ENCODE assay signal across 14 cellular contexts in the genomic region with DNA sequence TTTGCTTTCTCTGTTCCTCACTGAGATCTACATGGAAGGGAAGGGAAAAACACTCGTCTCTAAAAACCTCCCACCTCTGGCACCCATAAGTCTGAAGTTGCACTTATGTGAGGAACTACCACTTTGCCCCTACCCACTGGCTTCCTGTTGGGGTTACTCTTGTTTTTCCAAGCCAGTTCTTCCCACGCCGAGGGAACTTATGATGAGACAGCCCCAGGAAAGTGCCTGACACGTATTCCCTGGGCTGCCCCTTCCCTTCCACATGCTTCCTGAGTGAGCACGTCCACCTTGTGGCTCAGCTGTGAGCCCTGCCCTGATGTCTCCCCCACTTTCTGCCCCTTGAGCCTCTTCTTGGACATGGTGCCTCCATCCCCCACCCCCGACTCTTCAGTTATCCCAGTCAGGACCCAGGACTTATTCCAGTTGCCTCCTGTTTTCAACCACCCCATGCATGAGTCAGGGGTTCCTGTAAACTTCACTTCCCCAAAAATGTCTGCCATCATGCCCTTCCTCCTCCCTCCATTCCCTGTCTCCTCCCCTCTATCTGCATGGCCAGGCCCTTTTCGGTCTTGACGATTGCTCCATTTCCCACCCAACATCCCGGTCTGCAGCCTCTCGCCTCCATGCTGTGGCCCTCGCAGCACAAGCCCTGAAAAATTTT. TPM values are rescaled to one million over a fixed set of nuclear protein-coding genes. Genes with fewer than 3 reads are reported as not detected.
A peak's percentile ranks its signal among the peaks of the same experiment; 100 is the strongest.
DNase-seq lines count a peak whose midpoint lies in the region; ATAC-seq, FAIRE-seq and TF ChIP-seq lines count a peak whose summit lies in the region.
"Had no signal": no experiment of that assay in that cellular context is flagged by ENCODE, and none has a peak within 500 bp of the region (broad histone marks: within the 10 kb centered on the region; RNA-seq: fewer than 3 reads in every experiment).

No MANE protein-coding gene starts in this region.

- BruUV-seq in endothelial cell of umbilical vein (replicated peaks; lab: Mats Ljungman, UMichigan), result no TSS peak

- intact Hi-C loops in CD4-positive, alpha-beta T cell (cut with DNase I, micrococcal nuclease), result loop anchor here in 1 of 2 experiments (5.0 kb wide), 1 partner anchor 40 kb away; no protein-coding TSS in a partner anchor
- intact Hi-C loops in endothelial cell of umbilical vein (cut with micrococcal nuclease), result no loop called here

- H3K9ac ChIP-seq in endothelial cell of umbilical vein (replicated peaks; ENCODE audit: extremely low read depth, insufficient read depth, low read length), result no peak overlapping the region
- H3K9ac ChIP-seq in neural progenitor cell, result no peak overlapping the region
- no peak overlapping the region for H3K9ac ChIP-seq in MM.1S (ENCODE audit: low read length)

- dilution Hi-C loops in endothelial cell of umbilical vein (cut with MboI; ENCODE audit: extremely low pct_ligation_motif_present, low sequenced_read_pairs), result no loop called here

- DNase-seq in CD4-positive, alpha-beta T cell, result no peak
- peak; percentile 92 for DNase-seq in NB4 (ENCODE audit: low read depth)
- no peak for DNase-seq in endothelial cell of umbilical vein (ENCODE audit: low read depth, low spot score)
- no peak for DNase-seq in neural progenitor cell (ENCODE audit: low spot score)
- DNase-seq in MM.1S, result no peak
- no peak for DNase-seq in hippocampal formation (lab: John Stamatoyannopoulos, UW)
- no peak for DNase-seq in GM19240 (ENCODE audit: insufficient read length, low spot score)
- DNase-seq: NCI-H187; stimulated activated CD4-positive, alpha-beta T cell treated with anti-CD3 and anti-CD28 coated beads, Interleukin-4, amount 100 ng/mL, for 1 hour had no signal

- CTCF ChIA-PET in CD4-positive, alpha-beta T cell (lab: Charles Lee), result interaction anchor here (0.5 kb wide), 1 partner anchor 332 kb away, joined by 3 read pairs; no protein-coding TSS in a partner anchor
- CTCF ChIA-PET in endothelial cell of umbilical vein (lab: Charles Lee), result no interaction called here

- H2AFZ ChIP-seq in endothelial cell of umbilical vein (ENCODE audit: low read depth, low read length), result peak overlapping the region; percentile 34
- H2AFZ ChIP-seq in neural progenitor cell (replicated peaks), result no peak overlapping the region
- no peak overlapping the region for H2AFZ ChIP-seq in MM.1S (ENCODE audit: low read length)

- no peaks in the 10 kb centered on the region for H3K9me3 Mint-ChIP-seq in CD4-positive, alpha-beta T cell
- H3K9me3 Mint-ChIP-seq in neural progenitor cell, result peaks cover 4% of the 10 kb centered on the region

- no peak overlapping the region for H3K27ac ChIP-seq in CD4-positive, alpha-beta T cell (ENCODE audit: low read depth, low read length)
- H3K27ac ChIP-seq in endothelial cell of umbilical vein (ENCODE audit: insufficient read depth, low read depth, low read length) (no peak overlapping the region), neural progenitor cell (no peak overlapping the region), MM.1S (ENCODE audit: low read length) (no peak overlapping the region)

- no peaks in the 10 kb centered on the region for H3F3A ChIP-seq in neural progenitor cell (ENCODE audit: low read depth)
- no peaks in the 10 kb centered on the region for H3F3A ChIP-seq in MM.1S (ENCODE audit: insufficient read depth, low read length)

- H3K36me3 ChIP-seq in endothelial cell of umbilical vein (ENCODE audit: control insufficient read depth in 2 of 2, extremely low read depth in 1 of 2, insufficient read depth in 2 of 2, low read length in 2 of 2) (no peaks in the 10 kb centered on the region), neural progenitor cell (no peaks in the 10 kb centered on the region), MM.1S (replicated peaks; ENCODE audit: insufficient read depth, low read length) (no peaks in the 10 kb centered on the region)

- H3K4me3 ChIP-seq in NB4 (ENCODE audit: low read depth, low read length) (peak overlapping the region; percentile 6), endothelial cell of umbilical vein (replicated peaks in 1 of 3; ENCODE audit: insufficient read depth in 1 of 3, low read depth in 1 of 3, low read length in 3 of 3) (no peak overlapping the region), neural progenitor cell (no peak overlapping the region), MM.1S (ENCODE audit: low read length) (no peak overlapping the region)

- H3K27me3 Mint-ChIP-seq in CD4-positive, alpha-beta T cell, result peaks cover 6% of the 10 kb centered on the region
- H3K27me3 Mint-ChIP-seq in neural progenitor cell (ENCODE audit: insufficient read depth, low read depth), result peaks cover 4% of the 10 kb centered on the region

- no peaks in the 10 kb centered on the region for H3K9me1 ChIP-seq in endothelial cell of umbilical vein (replicated peaks; ENCODE audit: control insufficient read depth, extremely low read depth, insufficient read depth, low read length)

- no peak for TF ChIP-seq CTCF in CD4-positive, alpha-beta T cell (IDR thresholded peaks at IDR 0.05)
- no peak for TF ChIP-seq CTCF in NB4 (IDR thresholded peaks at IDR 0.05; ENCODE audit: low read depth, low read length)
- TF ChIP-seq CTCF in endothelial cell of umbilical vein (IDR thresholded peaks at IDR 0.05; ENCODE audit: extremely low read depth in 1 of 2, insufficient read depth in 1 of 2, low read depth in 1 of 2, low read length in 2 of 2), result no peak
- no peak for TF ChIP-seq CTCF in neural progenitor cell (IDR thresholded peaks at IDR 0.05)
- no peak for TF ChIP-seq CTCF in MM.1S (IDR thresholded peaks at IDR 0.05; ENCODE audit: low read length)

- H3K36me3 Mint-ChIP-seq in CD4-positive, alpha-beta T cell (ENCODE audit: low read depth), result no peaks in the 10 kb centered on the region
- no peaks in the 10 kb centered on the region for H3K36me3 Mint-ChIP-seq in neural progenitor cell
- H3K36me3 Mint-ChIP-seq: mesothelial cell of epicardium had no signal

- peak overlapping the region; percentile 20 for H3K4me3 Mint-ChIP-seq in CD4-positive, alpha-beta T cell
- peak overlapping the region; percentile 9 for H3K4me3 Mint-ChIP-seq in neural progenitor cell
- H3K4me3 Mint-ChIP-seq: mesothelial cell of epicardium had no signal

- H3K79me2 ChIP-seq in endothelial cell of umbilical vein (ENCODE audit: control insufficient read depth, insufficient read depth, low read length) (no peaks in the 10 kb centered on the region), neural progenitor cell (ENCODE audit: low read depth) (no peaks in the 10 kb centered on the region), MM.1S (ENCODE audit: low read length) (no peaks in the 10 kb centered on the region)

- no peaks in the 10 kb centered on the region for H3K9me3 ChIP-seq in CD4-positive, alpha-beta T cell (ENCODE audit: control insufficient read depth, low read length)
- no peaks in the 10 kb centered on the region for H3K9me3 ChIP-seq in endothelial cell of umbilical vein (replicated peaks; ENCODE audit: control insufficient read depth, insufficient read depth, low read length)
- H3K9me3 ChIP-seq in neural progenitor cell (ENCODE audit: low read depth), result no peaks in the 10 kb centered on the region
- H3K9me3 ChIP-seq in MM.1S (replicated peaks; ENCODE audit: insufficient read depth, low read length), result no peaks in the 10 kb centered on the region

- H3K9me2 ChIP-seq in MM.1S (replicated peaks; ENCODE audit: insufficient read depth, low read length), result no peaks in the 10 kb centered on the region

- no peak for FAIRE-seq in endothelial cell of umbilical vein (lab: Jason Lieb, UNC)
- FAIRE-seq: urothelium cell line had no signal

- H3K4me2 ChIP-seq in endothelial cell of umbilical vein (ENCODE audit: insufficient read depth, low read length) (no peak overlapping the region), neural progenitor cell (no peak overlapping the region), MM.1S (ENCODE audit: low read depth, low read length) (no peak overlapping the region)

- POLR2A ChIA-PET in CD4-positive, alpha-beta T cell (lab: Charles Lee), result no interaction called here
- POLR2A ChIA-PET in endothelial cell of umbilical vein (lab: Charles Lee), result no interaction called here

- no peaks in the 10 kb centered on the region for H3K27me3 ChIP-seq in CD4-positive, alpha-beta T cell (ENCODE audit: control insufficient read depth, insufficient read depth, low read length)
- peaks cover 0 to 5% of the 10 kb centered on the region in 2 experiments for H3K27me3 ChIP-seq in endothelial cell of umbilical vein (ENCODE audit: control insufficient read depth in 2 of 2, insufficient read depth in 2 of 2, low read length in 2 of 2)
- H3K27me3 ChIP-seq in neural progenitor cell, result no peaks in the 10 kb centered on the region
- peaks cover 30% of the 10 kb centered on the region for H3K27me3 ChIP-seq in MM.1S (replicated peaks; ENCODE audit: insufficient read depth, low read length)

- H3K27ac Mint-ChIP-seq in CD4-positive, alpha-beta T cell, result no peak overlapping the region
- H3K27ac Mint-ChIP-seq in neural progenitor cell, result no peak overlapping the region
- H3K27ac Mint-ChIP-seq: mesothelial cell of epicardium had no signal

- no peaks in the 10 kb centered on the region for H3K4me1 ChIP-seq in endothelial cell of umbilical vein (ENCODE audit: control insufficient read depth, extremely low read depth, insufficient read depth, low read length)
- peaks cover 4% of the 10 kb centered on the region for H3K4me1 ChIP-seq in neural progenitor cell
- H3K4me1 ChIP-seq in MM.1S (ENCODE audit: low read length), result no peaks in the 10 kb centered on the region

- peaks cover 46% of the 10 kb centered on the region for H3K4me1 Mint-ChIP-seq in CD4-positive, alpha-beta T cell (ENCODE audit: low read depth)
- H3K4me1 Mint-ChIP-seq in neural progenitor cell, result peaks cover 22% of the 10 kb centered on the region

- TF ChIP-seq POLR2A in NB4 (IDR thresholded peaks at IDR 0.05; ENCODE audit: extremely low read depth, insufficient read length), result peak; percentile 53
- TF ChIP-seq POLR2A in endothelial cell of umbilical vein (IDR thresholded peaks at IDR 0.05; ENCODE audit: low read depth, low read length), result no peak

- ATAC-seq in CD4-positive, alpha-beta T cell (ENCODE audit: poor library complexity), result no peak
- no peak for ATAC-seq in GM19023 (IDR thresholded peaks at IDR 0.05; ENCODE audit: unreplicated experiment)
- ATAC-seq: HCT116 had no signal

- H4K20me1 ChIP-seq in endothelial cell of umbilical vein (replicated peaks; ENCODE audit: control insufficient read depth, extremely low read depth, insufficient read depth, low read length) (no peaks in the 10 kb centered on the region), neural progenitor cell (ENCODE audit: low read depth) (no peaks in the 10 kb centered on the region), MM.1S (ENCODE audit: insufficient read depth, low read length) (no peaks in the 10 kb centered on the region)

RNA-seq across cellular contexts. Expression of a gene that starts 5.1 kb away (rescaled TPM):
- total RNA-seq in CD4-positive, alpha-beta T cell, result under 1 TPM in 1 of 2 experiments, not detected in 1; 0.20 TPM
- total RNA-seq in endothelial cell of umbilical vein (not detected in 2 replicates), neural progenitor cell (ENCODE audit: low replicate concordance) (not detected in 2 replicates)
- not detected in 2 replicates for polyA plus RNA-seq in endothelial cell of umbilical vein
- polyA plus RNA-seq in endothelial cell of umbilical vein (2011; cell fraction: cytosol; rRNA removed), result not detected in 2 replicates
- polyA plus RNA-seq in endothelial cell of umbilical vein (2011; cell fraction: nucleus; rRNA removed), result not detected in 2 replicates
- polyA plus RNA-seq in endothelial cell of umbilical vein (2012), result not detected in 2 replicates
- polyA minus RNA-seq in endothelial cell of umbilical vein, result not detected in 2 replicates
- polyA minus RNA-seq in endothelial cell of umbilical vein (2011; cell fraction: cytosol; rRNA and poly(A)+ RNA removed), result not detected
- polyA minus RNA-seq in endothelial cell of umbilical vein (2011; cell fraction: nucleus; rRNA and poly(A)+ RNA removed), result not detected in 2 replicates
- total RNA-seq: activated CD8-positive, alpha-beta memory T cell treated with anti-CD3 and anti-CD28 coated beads for 36 hours; mesothelial cell of epicardium had no signal

RNA-seq across cellular contexts. Expression of a gene that starts 12.3 kb away (rescaled TPM):
- total RNA-seq in CD4-positive, alpha-beta T cell, result under 1 TPM; 0.36 to 0.59 TPM
- total RNA-seq in endothelial cell of umbilical vein, result not detected in 2 replicates
- polyA plus RNA-seq in endothelial cell of umbilical vein, result not detected in 2 replicates
- not detected in 2 replicates for polyA plus RNA-seq in endothelial cell of umbilical vein (2011; cell fraction: cytosol; rRNA removed)
- not detected in 2 replicates for polyA plus RNA-seq in endothelial cell of umbilical vein (2011; cell fraction: nucleus; rRNA removed)
- not detected in 2 replicates for polyA plus RNA-seq in endothelial cell of umbilical vein (2012)
- polyA minus RNA-seq in endothelial cell of umbilical vein, result not detected in 2 replicates
- not detected for polyA minus RNA-seq in endothelial cell of umbilical vein (2011; cell fraction: cytosol; rRNA and poly(A)+ RNA removed)
- not detected in 2 replicates for polyA minus RNA-seq in endothelial cell of umbilical vein (2011; cell fraction: nucleus; rRNA and poly(A)+ RNA removed)
- total RNA-seq in neural progenitor cell (ENCODE audit: low replicate concordance), result not detected in 2 replicates
- total RNA-seq: mesothelial cell of epicardium had no signal

RNA-seq across cellular contexts. Expression of a gene that starts 28.8 kb away (rescaled TPM):
- total RNA-seq in CD4-positive, alpha-beta T cell, result 1 to 10 TPM; 1.4 to 1.6 TPM
- total RNA-seq in endothelial cell of umbilical vein (8.2 and 8.7 TPM in 2 replicates), neural progenitor cell (ENCODE audit: low replicate concordance) (0.24 and 5.6 TPM in 2 replicates)
- 6.1 and 7.0 TPM in 2 replicates for polyA plus RNA-seq in endothelial cell of umbilical vein
- polyA plus RNA-seq in endothelial cell of umbilical vein (2011; cell fraction: cytosol; rRNA removed), result 2.3 and 3.7 TPM in 2 replicates
- polyA plus RNA-seq in endothelial cell of umbilical vein (2011; cell fraction: nucleus; rRNA removed), result 3.4 and 3.9 TPM in 2 replicates
- polyA plus RNA-seq in endothelial cell of umbilical vein (2012), result 2.4 and 5.3 TPM in 2 replicates
- polyA minus RNA-seq in endothelial cell of umbilical vein, result 1.6 and 3.0 TPM in 2 replicates
- 10.1 TPM for polyA minus RNA-seq in endothelial cell of umbilical vein (2011; cell fraction: cytosol; rRNA and poly(A)+ RNA removed)
- polyA minus RNA-seq in endothelial cell of umbilical vein (2011; cell fraction: nucleus; rRNA and poly(A)+ RNA removed), result 1.5 and 2.6 TPM in 2 replicates

RNA-seq across cellular contexts. Expression of a gene that starts 54.3 kb away (rescaled TPM):
- total RNA-seq in CD4-positive, alpha-beta T cell, result under 1 TPM in 1 of 2 experiments, not detected in 1; 0.22 TPM
- total RNA-seq in endothelial cell of umbilical vein (not detected in 2 replicates), neural progenitor cell (ENCODE audit: low replicate concordance) (not detected in 2 replicates)
- polyA plus RNA-seq in endothelial cell of umbilical vein, result 0.10 and 0.12 TPM in 2 replicates
- 0.08 TPM in 1 of 2 replicates, not detected in the other for polyA plus RNA-seq in endothelial cell of umbilical vein (2011; cell fraction: cytosol; rRNA removed)
- polyA plus RNA-seq in endothelial cell of umbilical vein (2011; cell fraction: nucleus; rRNA removed), result 0.22 and 0.25 TPM in 2 replicates
- polyA plus RNA-seq in endothelial cell of umbilical vein (2012), result 0.25 TPM in 1 of 2 replicates, not detected in the other
- not detected in 2 replicates for polyA minus RNA-seq in endothelial cell of umbilical vein
- 0.92 TPM for polyA minus RNA-seq in endothelial cell of umbilical vein (2011; cell fraction: cytosol; rRNA and poly(A)+ RNA removed)
- polyA minus RNA-seq in endothelial cell of umbilical vein (2011; cell fraction: nucleus; rRNA and poly(A)+ RNA removed), result not detected in 2 replicates
